In genomic region chr6:40997256-40997957, GRCh38 we compare ENCODE assay signal across 1 cellular context.
TF ChIP-seq lines count a peak whose summit lies in the region.

No MANE protein-coding gene starts in this region.

TF ChIP-seq in A549, 52 proteins besides CTCF, POLR2A, EP300 and RAD21 (continued from another document):
- TF ChIP-seq RCOR1 (IDR thresholded peaks at IDR 0.05; ENCODE audit: low read depth, low read length), result no peak
- TF ChIP-seq MYC (IDR thresholded peaks at IDR 0.05; ENCODE audit: borderline replicate concordance, low read length), result no peak
- no peak for TF ChIP-seq TP53 (CRISPR knock-in tag; IDR thresholded peaks at IDR 0.05)
- peak; percentile 48 for TF ChIP-seq MAX (IDR thresholded peaks at IDR 0.05)
- no peak for TF ChIP-seq ZC3H11A (IDR thresholded peaks at IDR 0.05)
- TF ChIP-seq FOSB (CRISPR knock-in tag; IDR thresholded peaks at IDR 0.05), result no peak
- TF ChIP-seq E2F6 (IDR thresholded peaks at IDR 0.05; ENCODE audit: borderline replicate concordance, low read depth), result no peak
- TF ChIP-seq MAFK (IDR thresholded peaks at IDR 0.05; ENCODE audit: partially characterized antibody), result peak; percentile 28
- TF ChIP-seq KDM1A (IDR thresholded peaks at IDR 0.05; ENCODE audit: low read depth), result no peak
- no peak for TF ChIP-seq EHF (CRISPR knock-in tag; IDR thresholded peaks at IDR 0.05)
- no peak for TF ChIP-seq POLR2AphosphoS2 (conservative IDR thresholded peaks at IDR 0.05; ENCODE audit: low read length)
- TF ChIP-seq RARB (CRISPR knock-in tag; IDR thresholded peaks at IDR 0.05), result no peak
- no peak for TF ChIP-seq USF2 (IDR thresholded peaks at IDR 0.05)
- peak in 1 of 2 experiments; percentile 47; a peak in 1 of 4 replicates for TF ChIP-seq CEBPB (IDR thresholded peaks at IDR 0.05)
- no peak for TF ChIP-seq HOXB5 (CRISPR knock-in tag; IDR thresholded peaks at IDR 0.05)
- no peak for TF ChIP-seq ATOH8 (CRISPR knock-in tag; IDR thresholded peaks at IDR 0.05; ENCODE audit: low read depth)
- no peak for TF ChIP-seq PHF8 (IDR thresholded peaks at IDR 0.05; ENCODE audit: borderline replicate concordance, low read depth)
- peak; percentile 89 for TF ChIP-seq GATA3 (IDR thresholded peaks at IDR 0.05; ENCODE audit: borderline replicate concordance)
- TF ChIP-seq ZSCAN20 (CRISPR knock-in tag; IDR thresholded peaks at IDR 0.05), result no peak
- TF ChIP-seq REST (IDR thresholded peaks at IDR 0.05), result no peak
- no peak for TF ChIP-seq NR3C1 (IDR thresholded peaks at IDR 0.05)
- TF ChIP-seq BCL3 (IDR thresholded peaks at IDR 0.05), result peak; percentile 63; the same call in 2 of the 3 replicates
- TF ChIP-seq EHMT2 (IDR thresholded peaks at IDR 0.05; ENCODE audit: low read depth), result no peak
- no peak for TF ChIP-seq KDM5A (IDR thresholded peaks at IDR 0.05)
- no peak for TF ChIP-seq ZNF302 (CRISPR knock-in tag; IDR thresholded peaks at IDR 0.05)
- no peak for TF ChIP-seq RNF2 (IDR thresholded peaks at IDR 0.05; ENCODE audit: borderline replicate concordance, low read depth)
- TF ChIP-seq ELK1 (IDR thresholded peaks at IDR 0.05; ENCODE audit: low read depth, low read length), result no peak
- no peak for TF ChIP-seq RFX5 (IDR thresholded peaks at IDR 0.05)
- TF ChIP-seq SMC3 (IDR thresholded peaks at IDR 0.05), result peak; percentile 37; the same call in 2 of the 3 replicates
- peak; percentile 76 for TF ChIP-seq FOSL2 (IDR thresholded peaks at IDR 0.05)
- peak; percentile 84 for TF ChIP-seq FOSL2 (CRISPR knock-in tag; IDR thresholded peaks at IDR 0.05)
- no peak for TF ChIP-seq PBX3 (IDR thresholded peaks at IDR 0.05)
- TF ChIP-seq CHD2 (IDR thresholded peaks at IDR 0.05; ENCODE audit: low read length, partially characterized antibody), result no peak
- TF ChIP-seq SREBF2 (IDR thresholded peaks at IDR 0.05), result no peak
- TF ChIP-seq HEYL (CRISPR knock-in tag; IDR thresholded peaks at IDR 0.05), result no peak
- no peak for TF ChIP-seq HOXA7 (CRISPR knock-in tag; IDR thresholded peaks at IDR 0.05)
- TF ChIP-seq MAZ (IDR thresholded peaks at IDR 0.05; ENCODE audit: borderline replicate concordance, low read depth, low read length), result no peak
- peak; percentile 86 for TF ChIP-seq JUNB (IDR thresholded peaks at IDR 0.05)
- TF ChIP-seq BHLHE40 (IDR thresholded peaks at IDR 0.05; ENCODE audit: low read depth, low read length), result no peak
- TF ChIP-seq NPAS2 (CRISPR knock-in tag; IDR thresholded peaks at IDR 0.05; ENCODE audit: borderline replicate concordance), result no peak
- no peak for TF ChIP-seq CBX8 (IDR thresholded peaks at IDR 0.05)
- no peak for TF ChIP-seq NFE2L2 (conservative IDR thresholded peaks at IDR 0.05; ENCODE audit: low read length)
- no peak for TF ChIP-seq CHD4 (IDR thresholded peaks at IDR 0.05; ENCODE audit: borderline replicate concordance)
- peak; percentile 75 to 91 for TF ChIP-seq JUN (IDR thresholded peaks at IDR 0.05)
- TF ChIP-seq HOXB13 (CRISPR knock-in tag; IDR thresholded peaks at IDR 0.05; ENCODE audit: low read depth), result no peak
- TF ChIP-seq ZFP36 (IDR thresholded peaks at IDR 0.05; ENCODE audit: borderline replicate concordance, partially characterized antibody), result no peak
- no peak for TF ChIP-seq ESRRA (IDR thresholded peaks at IDR 0.05; ENCODE audit: borderline replicate concordance, low read length)
- no peak for TF ChIP-seq HES2 (IDR thresholded peaks at IDR 0.05)
